In the genomic region with DNA sequence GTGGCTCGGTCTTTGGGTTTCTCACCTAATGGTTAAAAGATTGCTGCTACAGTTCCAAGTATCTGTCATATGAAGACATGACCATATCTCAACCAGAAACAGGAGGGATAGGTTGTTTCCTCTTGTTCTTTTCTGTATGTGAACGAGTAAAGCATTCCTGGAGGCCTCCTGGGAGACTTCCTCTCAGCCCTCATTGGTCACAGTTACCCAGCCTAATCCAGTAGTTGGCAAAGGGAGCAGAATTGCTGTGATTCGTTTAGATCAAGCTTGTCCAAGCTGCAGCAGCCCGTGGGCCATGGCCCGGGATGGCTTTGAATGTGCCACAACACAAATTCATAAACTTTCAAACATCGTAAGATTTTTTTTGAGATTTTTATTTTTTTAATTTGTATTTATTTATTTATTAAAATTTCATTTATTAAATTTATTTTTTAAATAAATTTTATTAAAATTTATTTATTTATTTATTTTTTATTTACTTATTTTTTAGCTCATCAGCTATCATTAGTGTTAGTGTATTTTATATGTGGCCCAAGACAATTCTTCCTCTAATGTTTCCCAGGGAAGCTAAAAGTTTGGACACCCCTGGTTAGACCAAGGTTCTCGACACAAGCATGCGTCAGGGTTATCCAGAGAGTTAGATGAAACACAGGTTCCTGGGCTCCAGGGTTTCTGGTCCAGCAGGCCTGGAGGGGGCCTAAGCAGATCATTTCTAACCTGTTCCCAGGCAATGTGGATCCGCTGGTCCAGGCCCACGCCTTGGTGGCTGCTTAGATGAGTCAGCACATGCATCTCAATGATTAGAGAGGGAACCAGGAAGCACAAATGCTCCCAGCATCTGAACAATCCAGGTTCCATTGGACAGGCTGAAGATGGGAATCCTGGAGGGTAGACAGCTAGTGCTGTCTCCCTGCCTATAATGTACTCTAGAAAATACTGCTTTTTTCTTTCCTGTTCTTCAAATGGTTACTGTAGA, we compare ENCODE assay signal across 1 cellular context.
TF ChIP-seq lines count a peak whose summit lies in the region.

No MANE protein-coding gene starts in this region.

TF ChIP-seq in K562, 482 proteins besides CTCF, POLR2A, EP300 and RAD21 (continued from another document and continues in another):
- peak; percentile 67 for TF ChIP-seq ELF1 (tag; IDR thresholded peaks at IDR 0.05)
- TF ChIP-seq, protein P1, sequence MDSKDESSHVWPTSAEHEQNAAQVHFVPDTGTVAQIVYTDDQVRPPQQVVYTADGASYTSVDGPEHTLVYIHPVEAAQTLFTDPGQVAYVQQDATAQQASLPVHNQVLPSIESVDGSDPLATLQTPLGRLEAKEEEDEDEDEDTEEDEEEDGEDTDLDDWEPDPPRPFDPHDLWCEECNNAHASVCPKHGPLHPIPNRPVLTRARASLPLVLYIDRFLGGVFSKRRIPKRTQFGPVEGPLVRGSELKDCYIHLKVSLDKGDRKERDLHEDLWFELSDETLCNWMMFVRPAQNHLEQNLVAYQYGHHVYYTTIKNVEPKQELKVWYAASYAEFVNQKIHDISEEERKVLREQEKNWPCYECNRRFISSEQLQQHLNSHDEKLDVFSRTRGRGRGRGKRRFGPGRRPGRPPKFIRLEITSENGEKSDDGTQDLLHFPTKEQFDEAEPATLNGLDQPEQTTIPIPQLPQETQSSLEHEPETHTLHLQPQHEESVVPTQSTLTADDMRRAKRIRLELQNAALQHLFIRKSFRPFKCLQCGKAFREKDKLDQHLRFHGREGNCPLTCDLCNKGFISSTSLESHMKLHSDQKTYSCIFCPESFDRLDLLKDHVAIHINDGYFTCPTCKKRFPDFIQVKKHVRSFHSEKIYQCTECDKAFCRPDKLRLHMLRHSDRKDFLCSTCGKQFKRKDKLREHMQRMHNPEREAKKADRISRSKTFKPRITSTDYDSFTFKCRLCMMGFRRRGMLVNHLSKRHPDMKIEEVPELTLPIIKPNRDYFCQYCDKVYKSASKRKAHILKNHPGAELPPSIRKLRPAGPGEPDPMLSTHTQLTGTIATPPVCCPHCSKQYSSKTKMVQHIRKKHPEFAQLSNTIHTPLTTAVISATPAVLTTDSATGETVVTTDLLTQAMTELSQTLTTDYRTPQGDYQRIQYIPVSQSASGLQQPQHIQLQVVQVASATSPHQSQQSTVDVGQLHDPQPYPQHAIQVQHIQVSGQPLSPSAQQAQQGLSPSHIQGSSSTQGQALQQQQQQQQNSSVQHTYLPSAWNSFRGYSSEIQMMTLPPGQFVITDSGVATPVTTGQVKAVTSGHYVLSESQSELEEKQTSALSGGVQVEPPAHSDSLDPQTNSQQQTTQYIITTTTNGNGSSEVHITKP (IDR thresholded peaks at IDR 0.05; ENCODE audit: partially characterized antibody): peak; percentile 56
- TF ChIP-seq KLF10 (CRISPR knock-in tag; IDR thresholded peaks at IDR 0.05): no peak
- TF ChIP-seq IFI16 (CRISPR knock-in tag; IDR thresholded peaks at IDR 0.05): no peak
- TF ChIP-seq, protein P2, sequence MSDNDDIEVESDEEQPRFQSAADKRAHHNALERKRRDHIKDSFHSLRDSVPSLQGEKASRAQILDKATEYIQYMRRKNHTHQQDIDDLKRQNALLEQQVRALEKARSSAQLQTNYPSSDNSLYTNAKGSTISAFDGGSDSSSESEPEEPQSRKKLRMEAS (CRISPR knock-in tag; IDR thresholded peaks at IDR 0.05): peak; percentile 32; the same call in 1 of the 2 replicates
- no peak for TF ChIP-seq PTRF (tag; IDR thresholded peaks at IDR 0.05)
- TF ChIP-seq, protein P3, sequence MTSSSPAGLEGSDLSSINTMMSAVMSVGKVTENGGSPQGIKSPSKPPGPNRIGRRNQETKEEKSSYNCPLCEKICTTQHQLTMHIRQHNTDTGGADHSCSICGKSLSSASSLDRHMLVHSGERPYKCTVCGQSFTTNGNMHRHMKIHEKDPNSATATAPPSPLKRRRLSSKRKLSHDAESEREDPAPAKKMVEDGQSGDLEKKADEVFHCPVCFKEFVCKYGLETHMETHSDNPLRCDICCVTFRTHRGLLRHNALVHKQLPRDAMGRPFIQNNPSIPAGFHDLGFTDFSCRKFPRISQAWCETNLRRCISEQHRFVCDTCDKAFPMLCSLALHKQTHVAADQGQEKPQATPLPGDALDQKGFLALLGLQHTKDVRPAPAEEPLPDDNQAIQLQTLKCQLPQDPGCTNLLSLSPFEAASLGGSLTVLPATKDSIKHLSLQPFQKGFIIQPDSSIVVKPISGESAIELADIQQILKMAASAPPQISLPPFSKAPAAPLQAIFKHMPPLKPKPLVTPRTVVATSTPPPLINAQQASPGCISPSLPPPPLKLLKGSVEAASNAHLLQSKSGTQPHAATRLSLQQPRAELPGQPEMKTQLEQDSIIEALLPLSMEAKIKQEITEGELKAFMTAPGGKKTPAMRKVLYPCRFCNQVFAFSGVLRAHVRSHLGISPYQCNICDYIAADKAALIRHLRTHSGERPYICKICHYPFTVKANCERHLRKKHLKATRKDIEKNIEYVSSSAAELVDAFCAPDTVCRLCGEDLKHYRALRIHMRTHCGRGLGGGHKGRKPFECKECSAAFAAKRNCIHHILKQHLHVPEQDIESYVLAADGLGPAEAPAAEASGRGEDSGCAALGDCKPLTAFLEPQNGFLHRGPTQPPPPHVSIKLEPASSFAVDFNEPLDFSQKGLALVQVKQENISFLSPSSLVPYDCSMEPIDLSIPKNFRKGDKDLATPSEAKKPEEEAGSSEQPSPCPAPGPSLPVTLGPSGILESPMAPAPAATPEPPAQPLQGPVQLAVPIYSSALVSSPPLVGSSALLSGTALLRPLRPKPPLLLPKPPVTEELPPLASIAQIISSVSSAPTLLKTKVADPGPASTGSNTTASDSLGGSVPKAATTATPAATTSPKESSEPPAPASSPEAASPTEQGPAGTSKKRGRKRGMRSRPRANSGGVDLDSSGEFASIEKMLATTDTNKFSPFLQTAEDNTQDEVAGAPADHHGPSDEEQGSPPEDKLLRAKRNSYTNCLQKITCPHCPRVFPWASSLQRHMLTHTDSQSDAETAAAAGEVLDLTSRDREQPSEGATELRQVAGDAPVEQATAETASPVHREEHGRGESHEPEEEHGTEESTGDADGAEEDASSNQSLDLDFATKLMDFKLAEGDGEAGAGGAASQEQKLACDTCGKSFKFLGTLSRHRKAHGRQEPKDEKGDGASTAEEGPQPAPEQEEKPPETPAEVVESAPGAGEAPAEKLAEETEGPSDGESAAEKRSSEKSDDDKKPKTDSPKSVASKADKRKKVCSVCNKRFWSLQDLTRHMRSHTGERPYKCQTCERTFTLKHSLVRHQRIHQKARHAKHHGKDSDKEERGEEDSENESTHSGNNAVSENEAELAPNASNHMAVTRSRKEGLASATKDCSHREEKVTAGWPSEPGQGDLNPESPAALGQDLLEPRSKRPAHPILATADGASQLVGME (CRISPR knock-in tag; IDR thresholded peaks at IDR 0.05): 0 out of 2 replicates have a peak, but pooled peaks have one; percentile 45
- peak; percentile 97 for TF ChIP-seq NFE2 (IDR thresholded peaks at IDR 0.05; ENCODE audit: low read depth)
- peak in 1 of 2 experiments; percentile 47; a peak in 1 of 4 replicates for TF ChIP-seq HDAC1 (IDR thresholded peaks at IDR 0.05)
- TF ChIP-seq, protein P4, sequence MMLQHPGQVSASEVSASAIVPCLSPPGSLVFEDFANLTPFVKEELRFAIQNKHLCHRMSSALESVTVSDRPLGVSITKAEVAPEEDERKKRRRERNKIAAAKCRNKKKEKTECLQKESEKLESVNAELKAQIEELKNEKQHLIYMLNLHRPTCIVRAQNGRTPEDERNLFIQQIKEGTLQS (IDR thresholded peaks at IDR 0.05): peak; percentile 69
- TF ChIP-seq, protein P4 (CRISPR knock-in tag; conservative IDR thresholded peaks at IDR 0.05): no peak
- TF ChIP-seq, protein P5, sequence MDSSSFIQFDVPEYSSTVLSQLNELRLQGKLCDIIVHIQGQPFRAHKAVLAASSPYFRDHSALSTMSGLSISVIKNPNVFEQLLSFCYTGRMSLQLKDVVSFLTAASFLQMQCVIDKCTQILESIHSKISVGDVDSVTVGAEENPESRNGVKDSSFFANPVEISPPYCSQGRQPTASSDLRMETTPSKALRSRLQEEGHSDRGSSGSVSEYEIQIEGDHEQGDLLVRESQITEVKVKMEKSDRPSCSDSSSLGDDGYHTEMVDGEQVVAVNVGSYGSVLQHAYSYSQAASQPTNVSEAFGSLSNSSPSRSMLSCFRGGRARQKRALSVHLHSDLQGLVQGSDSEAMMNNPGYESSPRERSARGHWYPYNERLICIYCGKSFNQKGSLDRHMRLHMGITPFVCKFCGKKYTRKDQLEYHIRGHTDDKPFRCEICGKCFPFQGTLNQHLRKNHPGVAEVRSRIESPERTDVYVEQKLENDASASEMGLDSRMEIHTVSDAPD (CRISPR knock-in tag; IDR thresholded peaks at IDR 0.05): no peak
- peak; percentile 96 for TF ChIP-seq CTBP1 (IDR thresholded peaks at IDR 0.05; ENCODE audit: borderline replicate concordance)
- peak; percentile 91 for TF ChIP-seq MAFF (IDR thresholded peaks at IDR 0.05; ENCODE audit: low read length)
- TF ChIP-seq EP400 (IDR thresholded peaks at IDR 0.05): peak; percentile 54; the same call in 1 of the 2 replicates
- 0 out of 2 replicates have a peak, but pooled peaks have one; percentile 57 for TF ChIP-seq NBN (IDR thresholded peaks at IDR 0.05; ENCODE audit: low read depth)
- peak; percentile 24; the same call in 1 of the 2 replicates for TF ChIP-seq CREM (IDR thresholded peaks at IDR 0.05; ENCODE audit: low read depth)
- TF ChIP-seq, protein P6, sequence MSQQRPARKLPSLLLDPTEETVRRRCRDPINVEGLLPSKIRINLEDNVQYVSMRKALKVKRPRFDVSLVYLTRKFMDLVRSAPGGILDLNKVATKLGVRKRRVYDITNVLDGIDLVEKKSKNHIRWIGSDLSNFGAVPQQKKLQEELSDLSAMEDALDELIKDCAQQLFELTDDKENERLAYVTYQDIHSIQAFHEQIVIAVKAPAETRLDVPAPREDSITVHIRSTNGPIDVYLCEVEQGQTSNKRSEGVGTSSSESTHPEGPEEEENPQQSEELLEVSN (IDR thresholded peaks at IDR 0.05; ENCODE audit: borderline replicate concordance in 1 of 2, extremely low read depth in 1 of 2, insufficient read depth in 1 of 2, insufficient read length in 1 of 2, low read depth in 1 of 2, low read length in 1 of 2, poor library complexity in 1 of 2, severe bottlenecking in 1 of 2): peak in 1 of 2 experiments; percentile 15
- TF ChIP-seq ARID1B (IDR thresholded peaks at IDR 0.05): peak; percentile 47
- TF ChIP-seq, protein P7, sequence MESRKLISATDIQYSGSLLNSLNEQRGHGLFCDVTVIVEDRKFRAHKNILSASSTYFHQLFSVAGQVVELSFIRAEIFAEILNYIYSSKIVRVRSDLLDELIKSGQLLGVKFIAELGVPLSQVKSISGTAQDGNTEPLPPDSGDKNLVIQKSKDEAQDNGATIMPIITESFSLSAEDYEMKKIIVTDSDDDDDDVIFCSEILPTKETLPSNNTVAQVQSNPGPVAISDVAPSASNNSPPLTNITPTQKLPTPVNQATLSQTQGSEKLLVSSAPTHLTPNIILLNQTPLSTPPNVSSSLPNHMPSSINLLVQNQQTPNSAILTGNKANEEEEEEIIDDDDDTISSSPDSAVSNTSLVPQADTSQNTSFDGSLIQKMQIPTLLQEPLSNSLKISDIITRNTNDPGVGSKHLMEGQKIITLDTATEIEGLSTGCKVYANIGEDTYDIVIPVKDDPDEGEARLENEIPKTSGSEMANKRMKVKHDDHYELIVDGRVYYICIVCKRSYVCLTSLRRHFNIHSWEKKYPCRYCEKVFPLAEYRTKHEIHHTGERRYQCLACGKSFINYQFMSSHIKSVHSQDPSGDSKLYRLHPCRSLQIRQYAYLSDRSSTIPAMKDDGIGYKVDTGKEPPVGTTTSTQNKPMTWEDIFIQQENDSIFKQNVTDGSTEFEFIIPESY (CRISPR knock-in tag; IDR thresholded peaks at IDR 0.05): 0 out of 2 replicates have a peak, but pooled peaks have one; percentile 15
- TF ChIP-seq, protein P8, sequence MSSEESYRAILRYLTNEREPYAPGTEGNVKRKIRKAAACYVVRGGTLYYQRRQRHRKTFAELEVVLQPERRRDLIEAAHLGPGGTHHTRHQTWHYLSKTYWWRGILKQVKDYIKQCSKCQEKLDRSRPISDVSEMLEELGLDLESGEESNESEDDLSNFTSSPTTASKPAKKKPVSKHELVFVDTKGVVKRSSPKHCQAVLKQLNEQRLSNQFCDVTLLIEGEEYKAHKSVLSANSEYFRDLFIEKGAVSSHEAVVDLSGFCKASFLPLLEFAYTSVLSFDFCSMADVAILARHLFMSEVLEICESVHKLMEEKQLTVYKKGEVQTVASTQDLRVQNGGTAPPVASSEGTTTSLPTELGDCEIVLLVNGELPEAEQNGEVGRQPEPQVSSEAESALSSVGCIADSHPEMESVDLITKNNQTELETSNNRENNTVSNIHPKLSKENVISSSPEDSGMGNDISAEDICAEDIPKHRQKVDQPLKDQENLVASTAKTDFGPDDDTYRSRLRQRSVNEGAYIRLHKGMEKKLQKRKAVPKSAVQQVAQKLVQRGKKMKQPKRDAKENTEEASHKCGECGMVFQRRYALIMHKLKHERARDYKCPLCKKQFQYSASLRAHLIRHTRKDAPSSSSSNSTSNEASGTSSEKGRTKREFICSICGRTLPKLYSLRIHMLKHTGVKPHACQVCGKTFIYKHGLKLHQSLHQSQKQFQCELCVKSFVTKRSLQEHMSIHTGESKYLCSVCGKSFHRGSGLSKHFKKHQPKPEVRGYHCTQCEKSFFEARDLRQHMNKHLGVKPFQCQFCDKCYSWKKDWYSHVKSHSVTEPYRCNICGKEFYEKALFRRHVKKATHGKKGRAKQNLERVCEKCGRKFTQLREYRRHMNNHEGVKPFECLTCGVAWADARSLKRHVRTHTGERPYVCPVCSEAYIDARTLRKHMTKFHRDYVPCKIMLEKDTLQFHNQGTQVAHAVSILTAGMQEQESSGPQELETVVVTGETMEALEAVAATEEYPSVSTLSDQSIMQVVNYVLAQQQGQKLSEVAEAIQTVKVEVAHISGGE (CRISPR knock-in tag; IDR thresholded peaks at IDR 0.05): peak in 1 of 3 experiments; percentile 36; a peak in 1 of 6 replicates
- 0 out of 2 replicates have a peak, but pooled peaks have one; percentile 21 for TF ChIP-seq SMARCE1 (IDR thresholded peaks at IDR 0.05)
- peak; percentile 30; the same call in 1 of the 2 replicates for TF ChIP-seq ZBTB17 (CRISPR knock-in tag; IDR thresholded peaks at IDR 0.05)
- TF ChIP-seq SMARCB1 (IDR thresholded peaks at IDR 0.05; ENCODE audit: insufficient read length, low read depth): no peak
- peak; percentile 68 for TF ChIP-seq CBFA2T3 (IDR thresholded peaks at IDR 0.05)
